Comparison of ENCODE assay signal across 10 cellular contexts in the genomic region with DNA sequence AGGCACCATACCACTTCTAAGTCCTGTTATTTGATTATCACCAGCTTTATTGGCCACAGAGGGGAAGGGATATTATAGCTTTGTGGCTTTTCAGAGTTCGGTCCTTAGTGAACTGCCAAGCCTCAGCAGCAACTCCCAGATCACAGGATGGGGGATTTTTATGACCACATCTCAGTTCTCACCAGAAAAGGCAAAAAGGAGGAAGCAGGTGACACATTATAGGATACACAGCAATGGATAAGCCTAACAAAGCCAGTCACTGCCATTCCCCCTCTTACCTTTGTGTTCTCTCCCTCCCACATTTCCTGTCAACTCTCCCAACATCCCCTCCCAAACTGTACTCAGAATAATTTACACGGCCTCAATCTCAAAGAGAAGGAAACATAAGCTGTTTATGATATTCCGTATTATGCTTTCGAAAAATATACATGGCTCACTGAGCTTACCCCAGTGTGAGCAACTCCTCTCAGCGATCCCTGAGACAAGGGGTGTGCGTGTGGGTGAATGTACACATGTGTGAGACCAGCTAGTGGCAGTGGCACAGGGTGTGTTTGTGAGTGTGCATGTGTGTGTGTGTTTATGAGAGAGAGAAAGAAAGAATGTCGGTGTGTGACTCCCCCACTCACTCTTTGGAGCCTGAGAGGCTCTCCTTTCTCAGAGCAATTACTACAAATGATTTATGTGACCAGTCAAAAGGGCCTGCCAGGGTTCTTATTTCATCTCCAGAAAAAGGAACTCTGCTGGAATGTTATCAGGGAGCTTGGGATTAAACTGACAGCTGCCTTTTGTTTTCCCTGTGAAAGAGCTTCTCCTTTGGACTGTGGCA.
DNase-seq lines count a peak whose midpoint lies in the region; ATAC-seq and TF ChIP-seq lines count a peak whose summit lies in the region.
"Had no signal": no experiment of that assay in that cellular context is flagged by ENCODE, and none has a peak within 500 bp of the region (broad histone marks: within the 10 kb centered on the region; RNA-seq: fewer than 3 reads in every experiment).

No MANE protein-coding gene starts in this region.

- TF ChIP-seq POLR2A in testis (IDR thresholded peaks at IDR 0.05) = no peak

- peak overlapping the region; percentile 12; the same call in 1 of the 2 replicates for H3K27ac ChIP-seq in SJSA1
- peak overlapping the region; percentile 8 to 65 for H3K27ac ChIP-seq in testis
- no peak overlapping the region for H3K27ac ChIP-seq in WERI-Rb-1
- H3K27ac ChIP-seq: colonic mucosa had no signal

- TF ChIP-seq CTCF in testis (IDR thresholded peaks at IDR 0.05) = no peak
- TF ChIP-seq CTCF in WERI-Rb-1 (IDR thresholded peaks at IDR 0.05; ENCODE audit: low read depth, low read length) = no peak

- intact Hi-C loops in testis (cut with DNase I; ENCODE audit: low total_unique reads) = no loop called here

- ATAC-seq in activated T-cell treated with anti-CD3 and anti-CD28 coated beads, Interleukin-2, amount 50 U/mL, for 4 hours = no peak
- ATAC-seq: HCT116 had no signal

- H3K9me3 Mint-ChIP-seq in T-helper 2 cell treated with Interferon-gamma antibody and Interleukin-4, amounts not matched to agents 5 μg/mL and 100 μg/mL, for 36 hours = no peaks in the 10 kb centered on the region
- H3K9me3 Mint-ChIP-seq in activated T-cell treated with anti-CD3 and anti-CD28 coated beads, Interleukin-2, amount 50 U/mL, for 4 hours = no peaks in the 10 kb centered on the region

- peaks cover 17% of the 10 kb centered on the region for H3K4me1 ChIP-seq in SJSA1 (replicated peaks)
- peaks cover 20% of the 10 kb centered on the region for H3K4me1 ChIP-seq in testis
- H3K4me1 ChIP-seq: colonic mucosa had no signal

- H3K27me3 ChIP-seq in SJSA1 (replicated peaks) (no peaks in the 10 kb centered on the region), testis (no peaks in the 10 kb centered on the region), WERI-Rb-1 (ENCODE audit: insufficient read depth, low read depth, severe bottlenecking) (no peaks in the 10 kb centered on the region)
- H3K27me3 ChIP-seq: colonic mucosa had no signal

- WGBS in testis, 2 donors = 68 to 70% methylated on average over 7 of the region's 7 CpGs

- no peak overlapping the region for H3K4me3 ChIP-seq in SJSA1
- no peak overlapping the region for H3K4me3 ChIP-seq in testis
- H3K4me3 ChIP-seq in WERI-Rb-1 (ENCODE audit: low read depth, low read length) = no peak overlapping the region
- H3K4me3 ChIP-seq: colonic mucosa had no signal

- H3K4me3 Mint-ChIP-seq in T-helper 2 cell treated with Interferon-gamma antibody and Interleukin-4, amounts not matched to agents 5 μg/mL and 100 μg/mL, for 36 hours = no peak overlapping the region
- H3K4me3 Mint-ChIP-seq in activated T-cell treated with anti-CD3 and anti-CD28 coated beads, Interleukin-2, amount 50 U/mL, for 4 hours = no peak overlapping the region

- H3K36me3 ChIP-seq in SJSA1 (no peaks in the 10 kb centered on the region), testis (ENCODE audit: low read depth, missing control alignments) (no peaks in the 10 kb centered on the region), WERI-Rb-1 (no peaks in the 10 kb centered on the region)
- H3K36me3 ChIP-seq: colonic mucosa had no signal

- peaks cover 5% of the 10 kb centered on the region; the same call in 1 of the 2 replicates for H3K9me3 ChIP-seq in SJSA1 (replicated peaks)
- no peaks in the 10 kb centered on the region for H3K9me3 ChIP-seq in testis
- peaks cover 7% of the 10 kb centered on the region for H3K9me3 ChIP-seq in WERI-Rb-1 (ENCODE audit: severe bottlenecking)
- H3K9me3 ChIP-seq: colonic mucosa had no signal

- peaks cover 20% of the 10 kb centered on the region for H3K27me3 Mint-ChIP-seq in T-helper 2 cell treated with Interferon-gamma antibody and Interleukin-4, amounts not matched to agents 5 μg/mL and 100 μg/mL, for 36 hours (ENCODE audit: low read depth)
- H3K27me3 Mint-ChIP-seq in activated T-cell treated with anti-CD3 and anti-CD28 coated beads, Interleukin-2, amount 50 U/mL, for 4 hours (ENCODE audit: low read depth) = peaks cover 3% of the 10 kb centered on the region

- H3K36me3 Mint-ChIP-seq in T-helper 2 cell treated with Interferon-gamma antibody and Interleukin-4, amounts not matched to agents 5 μg/mL and 100 μg/mL, for 36 hours (ENCODE audit: low read depth) = no peaks in the 10 kb centered on the region
- H3K36me3 Mint-ChIP-seq in activated T-cell treated with anti-CD3 and anti-CD28 coated beads, Interleukin-2, amount 50 U/mL, for 4 hours (ENCODE audit: insufficient read depth) = no peaks in the 10 kb centered on the region

- DNase-seq in NCI-H2171 treated with DMSO at 0.1 percent for 48 hours (lab: John Stamatoyannopoulos, UW) (peak; percentile 38), NCI-H2171 (lab: John Stamatoyannopoulos, UW) (no peak), SJSA1 (ENCODE audit: low read depth in 1 of 2, low spot score in 2 of 2) (no peak), iPS-NIHi11 (ENCODE audit: low spot score) (peak; percentile 29), testis (no peak), WERI-Rb-1 (no peak)
- no peak for DNase-seq in T-helper 2 cell treated with Interferon-gamma antibody and Interleukin-4, amounts not matched to agents 5 μg/mL and 100 μg/mL, for 36 hours (ENCODE audit: low spot score)
- no peak for DNase-seq in activated T-cell treated with anti-CD3 and anti-CD28 coated beads, Interleukin-2, amount 50 U/mL, for 4 hours
- DNase-seq: colonic mucosa had no signal

- H3K27ac Mint-ChIP-seq in T-helper 2 cell treated with Interferon-gamma antibody and Interleukin-4, amounts not matched to agents 5 μg/mL and 100 μg/mL, for 36 hours = no peak overlapping the region

- H3K4me1 Mint-ChIP-seq in T-helper 2 cell treated with Interferon-gamma antibody and Interleukin-4, amounts not matched to agents 5 μg/mL and 100 μg/mL, for 36 hours (ENCODE audit: low read depth) = peaks cover 1% of the 10 kb centered on the region
- H3K4me1 Mint-ChIP-seq in activated T-cell treated with anti-CD3 and anti-CD28 coated beads, Interleukin-2, amount 50 U/mL, for 4 hours (ENCODE audit: low read depth) = no peaks in the 10 kb centered on the region

Comparison
In these comparisons a context has a peak if more than half of its experiments do, and no peak if none do; other contexts are left out.
1. DNase-seq: peak in NCI-H2171 treated with DMSO at 0.1 percent for 48 hours (single experiment) and iPS-NIHi11 (single experiment); none in NCI-H2171 (single experiment), SJSA1 (0 of 2), testis (single experiment), WERI-Rb-1 (single experiment), T-helper 2 cell treated with Interferon-gamma antibody and Interleukin-4, amounts not matched to agents 5 μg/mL and 100 μg/mL, for 36 hours (single experiment) and activated T-cell treated with anti-CD3 and anti-CD28 coated beads, Interleukin-2, amount 50 U/mL, for 4 hours (single experiment).